ENCODE assay signal across 3 cellular contexts in the genomic region with DNA sequence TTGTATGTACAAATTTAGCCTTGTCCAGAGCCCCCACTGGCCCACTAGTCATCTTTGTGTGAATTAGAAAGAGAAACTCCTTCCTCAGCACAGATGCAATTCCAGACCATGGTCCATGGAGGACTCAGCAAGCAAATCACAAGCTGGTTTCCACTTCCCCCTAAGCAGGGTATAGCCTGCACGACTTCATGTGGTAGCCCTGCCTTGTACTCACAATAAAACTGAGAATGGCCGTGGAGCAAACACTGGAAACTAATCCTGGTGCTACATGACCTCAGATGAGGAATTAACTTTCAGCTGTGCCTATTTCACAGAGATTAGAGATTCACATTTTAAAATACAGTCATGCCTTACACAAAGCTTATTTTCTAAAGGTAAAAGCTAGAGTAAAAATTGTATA. TPM values are rescaled to one million over a fixed set of nuclear protein-coding genes. Genes with fewer than 3 reads are reported as not detected.
"Had no signal": no experiment of that assay in that cellular context is flagged by ENCODE, and none has a peak within 500 bp of the region (broad histone marks: within the 10 kb centered on the region; RNA-seq: fewer than 3 reads in every experiment).

No MANE protein-coding gene starts in this region.

- DNase-seq: GDM1, GF-D8 had no signal

- H3K4me3 ChIP-seq: GM12878 had no signal

RNA-seq across cellular contexts. Expression of a gene that starts 32.5 kb away (rescaled TPM):
- total RNA-seq: GM12878 had no signal
